Comparison of ENCODE assay signal across 1 cellular context in genomic region chr19:35078807-35079206, GRCh38.
TF ChIP-seq lines count a peak whose summit lies in the region.

No MANE protein-coding gene starts in this region.

TF ChIP-seq in GM12878, 131 proteins besides CTCF, POLR2A, EP300 and RAD21:
- TF ChIP-seq SPI1 (IDR thresholded peaks at IDR 0.05; ENCODE audit: borderline replicate concordance, insufficient read depth, low read depth, low read length): peak; percentile 16; the same call in 1 of the 2 replicates
- no peak for TF ChIP-seq BMI1 (IDR thresholded peaks at IDR 0.05; ENCODE audit: borderline replicate concordance)
- TF ChIP-seq SREBF1 (IDR thresholded peaks at IDR 0.05; ENCODE audit: low read length): no peak
- no peak for TF ChIP-seq STAT1 (conservative IDR thresholded peaks at IDR 0.05)
- no peak for TF ChIP-seq MEF2B (IDR thresholded peaks at IDR 0.05; ENCODE audit: partially characterized antibody, poor library complexity, severe bottlenecking)
- TF ChIP-seq JUNB (IDR thresholded peaks at IDR 0.05): no peak
- TF ChIP-seq NFXL1 (IDR thresholded peaks at IDR 0.05; ENCODE audit: borderline replicate concordance): no peak
